In the genomic region with DNA sequence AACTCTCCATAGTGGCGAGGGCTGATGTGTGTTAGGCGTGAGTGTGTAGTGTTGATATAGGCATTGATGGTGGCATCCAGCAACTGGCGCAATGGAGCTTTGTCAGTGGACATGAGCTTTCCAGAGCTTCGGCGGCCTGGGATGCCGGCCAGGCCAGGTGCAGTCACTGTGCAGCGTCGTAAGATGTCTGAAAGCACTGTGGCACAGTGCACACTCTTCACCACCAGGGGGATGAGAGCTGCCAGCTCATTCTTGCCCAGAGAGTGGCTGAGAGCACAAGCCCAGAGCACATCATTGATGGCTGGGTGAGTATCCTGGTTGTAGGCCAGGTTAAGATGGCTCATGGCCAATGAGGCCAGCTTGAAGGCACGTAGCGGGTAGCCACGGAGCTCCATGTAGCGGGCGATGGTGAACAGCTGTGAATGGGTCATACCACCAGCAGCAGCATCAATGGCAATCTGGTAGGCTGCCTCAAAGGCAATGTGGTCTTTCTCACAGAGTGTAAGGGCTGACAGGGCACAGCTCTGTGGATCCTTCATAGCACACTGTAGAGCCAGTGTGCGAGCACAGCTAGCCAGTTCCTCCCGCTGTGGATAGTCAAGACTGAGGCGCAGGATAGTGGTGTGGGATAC, we compare ENCODE assay signal across 8 cellular contexts. TPM values are rescaled to one million over a fixed set of nuclear protein-coding genes. Genes with fewer than 3 reads are reported as not detected.
DNase-seq lines count a peak whose midpoint lies in the region; ATAC-seq and TF ChIP-seq lines count a peak whose summit lies in the region.

No MANE protein-coding gene starts in this region.

- H3K27ac Mint-ChIP-seq in stimulated activated effector memory CD8-positive, alpha-beta T cell treated with anti-CD3 and anti-CD28 coated beads, Interleukin-12 subunit alpha, Interleukin-12 subunit beta, amount 100 ng/mL, for 72 hours: no peak overlapping the region

- no peak for TF ChIP-seq POLR2A in lower leg skin (IDR thresholded peaks at IDR 0.05)

- no peak overlapping the region for H3K27ac ChIP-seq in coronary artery

- intact Hi-C loops in lower leg skin (cut with DNase I; ENCODE audit: low total_unique reads): loop anchor here (10.0 kb wide), 1 partner anchor 556 kb away; no protein-coding TSS in a partner anchor

- ATAC-seq in HG02642 (IDR thresholded peaks at IDR 0.05; ENCODE audit: poor library complexity, unreplicated experiment): peak; percentile 62
- ATAC-seq in stimulated activated effector memory CD8-positive, alpha-beta T cell treated with anti-CD3 and anti-CD28 coated beads, Interleukin-12 subunit alpha, Interleukin-12 subunit beta, amount 100 ng/mL, for 72 hours: peak; percentile 91

- TF ChIP-seq CTCF in coronary artery (IDR thresholded peaks at IDR 0.05) (peak; percentile 66), lower leg skin (IDR thresholded peaks at IDR 0.05) (no peak)

- H3K4me3 ChIP-seq in coronary artery: no peak overlapping the region
- no peak overlapping the region for H3K4me3 ChIP-seq in lower leg skin (ENCODE audit: low read depth, poor library complexity, severe bottlenecking)

- H3K4me1 Mint-ChIP-seq in stimulated activated effector memory CD8-positive, alpha-beta T cell treated with anti-CD3 and anti-CD28 coated beads, Interleukin-12 subunit alpha, Interleukin-12 subunit beta, amount 100 ng/mL, for 72 hours: peaks cover 17% of the 10 kb centered on the region

- DNase-seq in EL (peak; percentile 57), NCI-H2196 treated with DMSO at 0.1 percent for 48 hours (lab: John Stamatoyannopoulos, UW; ENCODE audit: unreplicated experiment) (peak; percentile 85), coronary artery (ENCODE audit: low spot score) (peak; percentile 38), medulla oblongata (ENCODE audit: extremely low spot score) (peak; percentile 70), lower leg skin (ENCODE audit: low spot score in 2 of 2) (no peak)
- DNase-seq in activated CD4-positive, alpha-beta T cell treated with anti-CD3 and anti-CD28 coated beads for 4 hours: peak; percentile 60 to 65
- peak; percentile 30 to 73 for DNase-seq in stimulated activated effector memory CD8-positive, alpha-beta T cell treated with anti-CD3 and anti-CD28 coated beads, Interleukin-12 subunit alpha, Interleukin-12 subunit beta, amount 100 ng/mL, for 72 hours (ENCODE audit: low spot score in 2 of 2)

- H3K4me3 Mint-ChIP-seq in stimulated activated effector memory CD8-positive, alpha-beta T cell treated with anti-CD3 and anti-CD28 coated beads, Interleukin-12 subunit alpha, Interleukin-12 subunit beta, amount 100 ng/mL, for 72 hours: no peak overlapping the region

- H3K9me3 Mint-ChIP-seq in stimulated activated effector memory CD8-positive, alpha-beta T cell treated with anti-CD3 and anti-CD28 coated beads, Interleukin-12 subunit alpha, Interleukin-12 subunit beta, amount 100 ng/mL, for 72 hours: no peaks in the 10 kb centered on the region

- WGBS in lower leg skin, 2 donors: 46 to 61% methylated on average over 16 of the region's 16 CpGs

- peaks cover 16% of the 10 kb centered on the region for H3K36me3 Mint-ChIP-seq in stimulated activated effector memory CD8-positive, alpha-beta T cell treated with anti-CD3 and anti-CD28 coated beads, Interleukin-12 subunit alpha, Interleukin-12 subunit beta, amount 100 ng/mL, for 72 hours

RNA-seq across cellular contexts. Expression of a gene that starts 6.7 kb away (rescaled TPM):
- total RNA-seq in lower leg skin: 10 to 100 TPM; 26.6 to 59.0 (median 45.8) TPM

RNA-seq across cellular contexts. Expression of a gene that starts 7.6 kb away (rescaled TPM):
- 10 to 100 TPM; 40.3 to 97.5 (median 48.1) TPM for total RNA-seq in lower leg skin

RNA-seq across cellular contexts. Expression of a gene that starts 32.3 kb away (rescaled TPM):
- 10 to 100 TPM; 12.8 to 19.4 (median 16.1) TPM for total RNA-seq in lower leg skin

Comparison
In these comparisons a context has a peak if more than half of its experiments do, and no peak if none do; other contexts are left out.
1. DNase-seq: peak in EL (single experiment), NCI-H2196 treated with DMSO at 0.1 percent for 48 hours (single experiment), activated CD4-positive, alpha-beta T cell treated with anti-CD3 and anti-CD28 coated beads for 4 hours (2 of 2), coronary artery (single experiment), medulla oblongata (single experiment) and stimulated activated effector memory CD8-positive, alpha-beta T cell treated with anti-CD3 and anti-CD28 coated beads, Interleukin-12 subunit alpha, Interleukin-12 subunit beta, amount 100 ng/mL, for 72 hours (2 of 2); none in lower leg skin (0 of 2).